ENCODE assay signal across 1 cellular context in the genomic region with DNA sequence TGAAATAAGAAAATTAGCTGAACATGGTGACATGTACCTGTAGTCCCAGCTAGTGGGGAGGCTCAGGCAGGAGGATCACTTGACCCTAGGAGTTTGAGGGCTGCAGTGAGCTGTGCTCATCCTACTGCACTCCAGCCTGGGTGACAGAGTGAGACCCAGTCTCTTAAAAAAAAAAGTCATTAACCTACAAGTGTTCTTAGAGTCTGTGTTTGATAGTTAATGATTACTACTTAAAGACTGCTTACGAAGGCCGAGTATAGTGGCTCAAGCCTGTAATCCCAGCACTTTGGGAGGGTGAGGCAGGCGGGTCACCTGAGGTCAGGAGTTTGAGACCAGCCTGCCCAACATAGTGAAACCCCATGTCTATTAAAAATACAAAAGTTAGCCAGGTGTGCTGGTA. TPM values are rescaled to one million over a fixed set of nuclear protein-coding genes. Genes with fewer than 3 reads are reported as not detected.
"Had no signal": no experiment of that assay in that cellular context is flagged by ENCODE, and none has a peak within 500 bp of the region (broad histone marks: within the 10 kb centered on the region; RNA-seq: fewer than 3 reads in every experiment).

No MANE protein-coding gene starts in this region.

RNA-seq across cellular contexts. Expression of a gene that starts 38.5 kb away (rescaled TPM):
- total RNA-seq: MCF 10A had no signal
